In genomic region chr11:64148200-64148916, GRCh38 we compare ENCODE assay signal across 1 cellular context.
TF ChIP-seq lines count a peak whose summit lies in the region.

No MANE protein-coding gene starts in this region.

TF ChIP-seq in GM23338, 12 proteins besides CTCF, POLR2A, EP300 and RAD21 (continued from another document):
- TF ChIP-seq ZNF462 (CRISPR knock-in tag; IDR thresholded peaks at IDR 0.05) (no peak), CREB1 (CRISPR knock-in tag; IDR thresholded peaks at IDR 0.05; ENCODE audit: low read depth) (no peak), POLR2AphosphoS5 (IDR thresholded peaks at IDR 0.05; ENCODE audit: low read depth) (no peak), EZH2 (IDR thresholded peaks at IDR 0.05; ENCODE audit: low read depth, unreplicated experiment) (no peak), ZNF331 (CRISPR knock-in tag; IDR thresholded peaks at IDR 0.05; ENCODE audit: low read depth) (no peak), STAT1 (IDR thresholded peaks at IDR 0.05; ENCODE audit: unreplicated experiment) (no peak), REST (IDR thresholded peaks at IDR 0.05; ENCODE audit: unreplicated experiment) (no peak), EZH2phosphoT487 (IDR thresholded peaks at IDR 0.05; ENCODE audit: unreplicated experiment) (no peak), ETS1 (IDR thresholded peaks at IDR 0.05) (no peak), NANOG (IDR thresholded peaks at IDR 0.05; ENCODE audit: borderline replicate concordance) (no peak)
